Comparison of ENCODE assay signal across 17 cellular contexts in the genomic region with DNA sequence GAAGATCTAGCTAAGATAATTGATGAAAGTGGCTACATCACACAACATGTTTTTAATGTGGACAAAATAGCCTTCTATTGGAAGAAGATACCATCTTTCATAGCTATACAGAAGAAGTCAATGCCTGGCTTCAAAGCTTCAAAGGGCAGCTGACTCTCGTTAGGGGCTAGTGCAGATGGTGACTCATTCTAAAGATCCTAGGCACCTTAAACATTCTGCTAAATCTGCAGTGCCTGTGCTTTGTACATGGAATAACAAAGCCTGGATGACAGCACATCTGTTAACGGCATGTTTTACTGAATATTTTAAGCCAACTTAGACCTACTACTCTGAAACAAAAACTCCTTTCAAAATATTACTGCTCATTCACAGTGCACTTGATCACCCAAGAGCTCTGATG.
"Had no signal": no experiment of that assay in that cellular context is flagged by ENCODE, and none has a peak within 500 bp of the region (broad histone marks: within the 10 kb centered on the region; RNA-seq: fewer than 3 reads in every experiment).

No MANE protein-coding gene starts in this region.

- H3K36me3 ChIP-seq: esophagus squamous epithelium, spleen, suprapubic skin had no signal

- H3K27me3 Mint-ChIP-seq: activated naive CD8-positive, alpha-beta T cell treated with anti-CD3 and anti-CD28 coated beads, Interleukin-2, amount 50 U/mL, for 24 hours; activated T-helper 17 cell treated with anti-CD3 and anti-CD28 coated beads, Interleukin-2, amount 50 U/mL, for 72 hours; stimulated activated naive CD8-positive, alpha-beta T cell treated with anti-CD3 and anti-CD28 coated beads, Interleukin-15, Interleukin-2, amounts not matched to agents 100 ng/mL and 50 ng/mL, for 24 hours; type B pancreatic cell had no signal

- H3K36me3 Mint-ChIP-seq: mesothelial cell of epicardium, type B pancreatic cell had no signal

- H3K9me3 ChIP-seq: esophagus squamous epithelium, spleen, suprapubic skin had no signal

- H3K9me3 Mint-ChIP-seq: activated naive CD8-positive, alpha-beta T cell treated with anti-CD3 and anti-CD28 coated beads, Interleukin-2, amount 50 U/mL, for 24 hours; activated T-helper 17 cell treated with anti-CD3 and anti-CD28 coated beads, Interleukin-2, amount 50 U/mL, for 72 hours; mesothelial cell of epicardium; stimulated activated naive CD8-positive, alpha-beta T cell treated with anti-CD3 and anti-CD28 coated beads, Interleukin-15, Interleukin-2, amounts not matched to agents 100 ng/mL and 50 ng/mL, for 24 hours; type B pancreatic cell had no signal

- H3K27ac ChIP-seq: esophagus squamous epithelium, spleen, suprapubic skin, VCaP had no signal

- H3K27ac Mint-ChIP-seq: activated naive CD8-positive, alpha-beta T cell treated with anti-CD3 and anti-CD28 coated beads, Interleukin-2, amount 50 U/mL, for 24 hours; activated T-helper 17 cell treated with anti-CD3 and anti-CD28 coated beads, Interleukin-2, amount 50 U/mL, for 72 hours; mesothelial cell of epicardium; stimulated activated naive CD8-positive, alpha-beta T cell treated with anti-CD3 and anti-CD28 coated beads, Interleukin-15, Interleukin-2, amounts not matched to agents 100 ng/mL and 50 ng/mL, for 24 hours; type B pancreatic cell had no signal

- ATAC-seq: activated naive CD8-positive, alpha-beta T cell treated with anti-CD3 and anti-CD28 coated beads, Interleukin-2, amount 50 U/mL, for 24 hours; activated T-helper 17 cell treated with anti-CD3 and anti-CD28 coated beads, Interleukin-2, amount 50 U/mL, for 72 hours; sciatic nerve had no signal

- H3K4me3 Mint-ChIP-seq: activated naive CD8-positive, alpha-beta T cell treated with anti-CD3 and anti-CD28 coated beads, Interleukin-2, amount 50 U/mL, for 24 hours; activated T-helper 17 cell treated with anti-CD3 and anti-CD28 coated beads, Interleukin-2, amount 50 U/mL, for 72 hours; mesothelial cell of epicardium; stimulated activated naive CD8-positive, alpha-beta T cell treated with anti-CD3 and anti-CD28 coated beads, Interleukin-15, Interleukin-2, amounts not matched to agents 100 ng/mL and 50 ng/mL, for 24 hours; type B pancreatic cell had no signal

- H3K27me3 ChIP-seq: esophagus squamous epithelium, spleen, suprapubic skin had no signal

- FAIRE-seq: endothelial cell of umbilical vein, islet of Langerhans had no signal

- DNase-seq: activated CD4-positive, alpha-beta T cell treated with anti-CD3 and anti-CD28 coated beads for 1 hour; activated CD4-positive, alpha-beta T cell treated with anti-CD3 and anti-CD28 coated beads, Interleukin-2, amount 50 U/mL, for 4 hours; activated naive CD4-positive, alpha-beta T cell treated with Interleukin-2 at 50 U/mL for 16 hours; activated naive CD8-positive, alpha-beta T cell treated with anti-CD3 and anti-CD28 coated beads, Interleukin-2, amount 50 U/mL, for 24 hours; activated T-cell treated with anti-CD3 and anti-CD28 coated beads for 4 hours; esophagus squamous epithelium; spleen had no signal

- H3K4me3 ChIP-seq: esophagus squamous epithelium, lung, spleen, suprapubic skin had no signal
